ENCODE assay signal across 11 cellular contexts in genomic region chr1:82452096-82452495, GRCh38.
"Had no signal": no experiment of that assay in that cellular context is flagged by ENCODE, and none has a peak within 500 bp of the region (broad histone marks: within the 10 kb centered on the region; RNA-seq: fewer than 3 reads in every experiment).

No MANE protein-coding gene starts in this region.

- DNase-seq: GM23248, GOT3, H7, H9, HCEC 1CT, HFFc6 had no signal

- ATAC-seq: GM23338, HCT116 had no signal

- H2AFZ ChIP-seq: GM23248, GM23338 had no signal

- H3K4me3 Mint-ChIP-seq: GM23338, H9, HFFc6 had no signal

- H3K4me3 ChIP-seq: GM23248, GM23338, HAP-1 had no signal

- H3K9ac ChIP-seq: GM23248 had no signal

- H3K27ac Mint-ChIP-seq: GM23338, H9, HFFc6 had no signal

- H3K27ac ChIP-seq: GM23248 had no signal

- H3K4me2 ChIP-seq: GM23338 had no signal

- FAIRE-seq: H1, H54 had no signal

- H3K36me3 ChIP-seq: HAP-1 had no signal

- H3K4me1 Mint-ChIP-seq: GM23338 had no signal
